Comparison of ENCODE assay signal across 8 cellular contexts in genomic region chr6:149566372-149567193, GRCh38. TPM values are rescaled to one million over a fixed set of nuclear protein-coding genes. Genes with fewer than 3 reads are reported as not detected.
DNase-seq lines count a peak whose midpoint lies in the region; ATAC-seq, FAIRE-seq and TF ChIP-seq lines count a peak whose summit lies in the region.

A gene with protein sequence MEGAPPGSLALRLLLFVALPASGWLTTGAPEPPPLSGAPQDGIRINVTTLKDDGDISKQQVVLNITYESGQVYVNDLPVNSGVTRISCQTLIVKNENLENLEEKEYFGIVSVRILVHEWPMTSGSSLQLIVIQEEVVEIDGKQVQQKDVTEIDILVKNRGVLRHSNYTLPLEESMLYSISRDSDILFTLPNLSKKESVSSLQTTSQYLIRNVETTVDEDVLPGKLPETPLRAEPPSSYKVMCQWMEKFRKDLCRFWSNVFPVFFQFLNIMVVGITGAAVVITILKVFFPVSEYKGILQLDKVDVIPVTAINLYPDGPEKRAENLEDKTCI (plus strand): TSS chr6:149566375. CDS start chr6:149566415, 40 bp downstream.

- WGBS in GM12878 (ENCODE audit: insufficient coverage, insufficient replicate concordance, low lambda C conversion rate, missing lambda C conversion rate), result under 1% methylated on average over 81 of the region's 85 CpGs

- BruUV-seq in GM12878 (replicated peaks; lab: Mats Ljungman, UMichigan), result no TSS peak

- H3K27ac ChIP-seq in DND-41 (ENCODE audit: low read length) (peak within 1 kb of the TSS; percentile 73), KMS-11 (peak within 1 kb of the TSS; percentile 36; the same call in 1 of the 2 replicates), GM12878 (ENCODE audit: control insufficient read depth, insufficient read depth) (peak within 1 kb of the TSS; percentile 94), gastrocnemius medialis (peak within 1 kb of the TSS; percentile 89 to 96 (median 94))

- CTCF ChIA-PET in GM12878 (lab: Yijun Ruan, JAX), result interaction anchor here (1.2 to 1.7 kb wide), 2 partner anchors 42 to 87 kb away, joined by 3 to 5 read pairs; no protein-coding TSS in a partner anchor

- H3K27me3 ChIP-seq in DND-41 (ENCODE audit: insufficient read depth, low read length, poor library complexity), result no peaks in the 10 kb centered on the region
- H3K27me3 ChIP-seq in KMS-11 (ENCODE audit: insufficient read depth, low read depth), result peaks cover 27% of the 10 kb centered on the region; the same call in 1 of the 2 replicates
- H3K27me3 ChIP-seq in GM12878 (replicated peaks in 1 of 2; ENCODE audit: control insufficient read depth in 2 of 2, insufficient read depth in 2 of 2, low read length in 1 of 2), result no peaks in the 10 kb centered on the region
- H3K27me3 ChIP-seq in gastrocnemius medialis, result no peaks in the 10 kb centered on the region

- H3K9ac ChIP-seq in DND-41 (ENCODE audit: low read depth, low read length) (peak within 1 kb of the TSS; percentile 92), KMS-11 (peak within 1 kb of the TSS; percentile 68; the same call in 1 of the 2 replicates), GM12878 (ENCODE audit: control insufficient read depth, insufficient read depth, low read length) (peak within 1 kb of the TSS; percentile 96)

- TF ChIP-seq EP300 in GM12878 (IDR thresholded peaks at IDR 0.05; ENCODE audit: borderline replicate concordance in 1 of 2, control insufficient read depth in 1 of 2, low read depth in 2 of 2, low read length in 2 of 2), result no peak

- no peaks in the 10 kb centered on the region; the same call in 1 of the 2 replicates for H3K36me3 ChIP-seq in DND-41 (ENCODE audit: insufficient read depth, low read length)
- H3K36me3 ChIP-seq in KMS-11 (ENCODE audit: insufficient read depth), result no peaks in the 10 kb centered on the region
- H3K36me3 ChIP-seq in GM12878 (ENCODE audit: control insufficient read depth in 2 of 2, insufficient read depth in 2 of 2, low read length in 1 of 2), result no peaks in the 10 kb centered on the region
- H3K36me3 ChIP-seq in gastrocnemius medialis, result no peaks in the 10 kb centered on the region

- H2AFZ ChIP-seq in DND-41 (ENCODE audit: low read depth, low read length), result peak within 1 kb of the TSS; percentile 97
- peak within 1 kb of the TSS; percentile 96 for H2AFZ ChIP-seq in KMS-11 (ENCODE audit: low read depth)
- peak within 1 kb of the TSS; percentile 86 for H2AFZ ChIP-seq in GM12878 (ENCODE audit: control insufficient read depth, low read depth, low read length)

- POLR2A ChIA-PET in GM12878 (lab: Charles Lee), result interaction anchor here (0.6 to 2.0 kb wide), 4 partner anchors 9 to 152 kb away, joined by 3 to 6 read pairs (median 4); no protein-coding TSS in a partner anchor

- H3K9me3 ChIP-seq in DND-41 (ENCODE audit: insufficient read depth, low read length, severe bottlenecking) (no peaks in the 10 kb centered on the region), GM12878 (replicated peaks; ENCODE audit: control insufficient read depth, insufficient read depth, low read length) (no peaks in the 10 kb centered on the region), gastrocnemius medialis (no peaks in the 10 kb centered on the region)

- ATAC-seq in DND-41 (ENCODE audit: insufficient read depth, low read depth), result peak; percentile 45
- peak; percentile 27 for ATAC-seq in GM21529 (IDR thresholded peaks at IDR 0.05; ENCODE audit: unreplicated experiment)
- ATAC-seq in GM12878, result peak; percentile 46
- ATAC-seq in gastrocnemius medialis, result peak; percentile 55 to 58

- no peak for FAIRE-seq in GM12878 (lab: Jason Lieb, UNC)

- peak; percentile 47 for DNase-seq in DND-41
- DNase-seq in GM12878 (ENCODE audit: low read depth, low spot score), result no peak
- DNase-seq in gastrocnemius medialis, result peak in 1 of 2 donors; percentile 34
- DNase-seq in superior temporal gyrus (ENCODE audit: extremely low spot score), result no peak

- H3K79me2 ChIP-seq in DND-41 (ENCODE audit: insufficient read depth, low read length) (peaks cover 49% of the 10 kb centered on the region), KMS-11 (ENCODE audit: insufficient read depth, low read depth) (no peaks in the 10 kb centered on the region), GM12878 (ENCODE audit: control insufficient read depth, insufficient read depth, low read length) (peaks cover 47% of the 10 kb centered on the region)

- peaks cover 34% of the 10 kb centered on the region for H3K4me1 ChIP-seq in DND-41 (ENCODE audit: insufficient read depth, low read length)
- H3K4me1 ChIP-seq in KMS-11 (ENCODE audit: low read depth, poor library complexity, severe bottlenecking), result peaks cover 24% of the 10 kb centered on the region
- peaks cover 13% of the 10 kb centered on the region; the same call in 1 of the 2 replicates for H3K4me1 ChIP-seq in GM12878 (ENCODE audit: control insufficient read depth, insufficient read depth, low read length)
- peaks cover 14 to 22% of the 10 kb centered on the region in 2 donors for H3K4me1 ChIP-seq in gastrocnemius medialis

- SMC1A ChIA-PET in GM12878 (lab: Charles Lee; ENCODE audit: uncharacterized antibody, unreplicated experiment), result interaction anchor here (1.0 to 1.7 kb wide), 6 partner anchors 13 to 151 kb away, joined by 3 to 5 read pairs (median 4); partner anchors contain the start of gene LATS1

- TF ChIP-seq POLR2A in GM12878 (IDR thresholded peaks at IDR 0.05; ENCODE audit: low read depth, low read length), result peak; percentile 85
- TF ChIP-seq POLR2A in gastrocnemius medialis (IDR thresholded peaks at IDR 0.05), result peak; percentile 46 to 56

- H3K4me2 ChIP-seq in DND-41 (ENCODE audit: insufficient read depth, low read length), result peak within 1 kb of the TSS; percentile 88
- peak within 1 kb of the TSS; percentile 77 for H3K4me2 ChIP-seq in KMS-11
- H3K4me2 ChIP-seq in GM12878 (ENCODE audit: control insufficient read depth, insufficient read depth), result peak within 1 kb of the TSS; percentile 79

- in situ Hi-C loops in GM12878 (cut with MboI), result no loop called here
- in situ Hi-C loops in gastrocnemius medialis (cut with MboI; ENCODE audit: low sequenced_read_pairs in 4 of 4), result no loop called here

- TF ChIP-seq CTCF in DND-41 (IDR thresholded peaks at IDR 0.05; ENCODE audit: borderline replicate concordance, extremely low read depth, low read length, poor library complexity, severe bottlenecking) (peak; percentile 2), KMS-11 (conservative IDR thresholded peaks at IDR 0.05; ENCODE audit: low read depth, low read length) (no peak), GM12878 (IDR thresholded peaks at IDR 0.05 in 2 of 3, conservative IDR thresholded peaks at IDR 0.05 in 1 of 3; ENCODE audit: control insufficient read depth in 2 of 3, extremely low read depth in 1 of 3, insufficient read depth in 1 of 3, low read depth in 3 of 3, low read length in 3 of 3) (no peak), gastrocnemius medialis (IDR thresholded peaks at IDR 0.05 in 4 of 5, conservative IDR thresholded peaks at IDR 0.05 in 1 of 5) (no peak)

- TF ChIP-seq RAD21 in GM12878 (IDR thresholded peaks at IDR 0.05; ENCODE audit: insufficient read depth, low read depth, low read length), result no peak

- H3K4me3 ChIP-seq in DND-41 (ENCODE audit: low read depth in 1 of 2, low read length in 2 of 2) (peak within 1 kb of the TSS; percentile 79 to 95), KMS-11 (IDR thresholded peaks at IDR 0.05; ENCODE audit: insufficient read depth, low read depth, low read length) (no peak within 1 kb of the TSS), GM12878 (peak within 1 kb of the TSS; percentile 97), iPS-11a (ENCODE audit: low read depth, low read length) (peak within 1 kb of the TSS; percentile 94), gastrocnemius medialis (peak within 1 kb of the TSS; percentile 90 to 97 (median 95))

- RAD21 ChIA-PET in GM12878 (lab: Charles Lee; ENCODE audit: unreplicated experiment), result interaction anchor here (0.7 to 2.2 kb wide), 7 partner anchors 20 to 151 kb away, joined by 3 to 8 read pairs (median 3); partner anchors contain the start of gene LATS1

- H4K20me1 ChIP-seq in DND-41 (ENCODE audit: insufficient read depth, low read length), result peaks cover 4% of the 10 kb centered on the region; the same call in 1 of the 2 replicates
- no peaks in the 10 kb centered on the region for H4K20me1 ChIP-seq in KMS-11 (ENCODE audit: insufficient read depth)
- no peaks in the 10 kb centered on the region for H4K20me1 ChIP-seq in GM12878 (ENCODE audit: control insufficient read depth, insufficient read depth)

- intact Hi-C loops in T-helper 2 cell treated with Interferon-gamma antibody and Interleukin-4, amounts not matched to agents 100 ng/mL and 5 ng/mL, for 36 hours (cut with micrococcal nuclease), result loop anchor here (1.0 to 5.0 kb wide), 7 partner anchors 20 to 441 kb away; partner anchors contain the start of genes KATNA1, LATS1, LRP11 and NUP43
- intact Hi-C loops in GM12878 (cut with micrococcal nuclease; ENCODE audit: unreplicated experiment), result loop anchor here (2.0 to 5.0 kb wide), 4 partner anchors 82 to 181 kb away; partner anchors contain the start of genes KATNA1, LATS1, NUP43 and PCMT1
- intact Hi-C loops in gastrocnemius medialis (cut with DNase I; ENCODE audit: low total_unique reads), result loop anchor here (1.0 to 5.0 kb wide), 5 partner anchors 20 to 361 kb away; partner anchors contain the start of genes KATNA1, NUP43, PCMT1 and PPIL4

TF ChIP-seq in GM12878, 131 proteins besides CTCF, POLR2A, EP300 and RAD21 (continues in another document):
- TF ChIP-seq EZH2 (IDR thresholded peaks at IDR 0.05; ENCODE audit: borderline replicate concordance, control insufficient read depth, low read depth, low read length) (no peak), FOXK2 (IDR thresholded peaks at IDR 0.05) (no peak), BACH1 (IDR thresholded peaks at IDR 0.05; ENCODE audit: borderline replicate concordance) (peak; percentile 55)

RNA-seq across cellular contexts. Expression of the gene that starts here (rescaled TPM):
- total RNA-seq in T-helper 2 cell treated with Interferon-gamma antibody and Interleukin-4, amounts not matched to agents 100 ng/mL and 5 ng/mL, for 36 hours, result 15.1 and 17.7 TPM in 2 replicates
- total RNA-seq in GM12878 (2013; cell fraction: nucleolus; rRNA removed), result 32.0 and 35.4 TPM in 2 replicates
- 30.8 and 35.4 TPM in 2 replicates for total RNA-seq in GM12878 (2014; rRNA removed)
- 37.3 and 37.4 TPM in 2 replicates for total RNA-seq in GM12878 (2014; rRNA removed; fragmentation: Illumina TruSeq; extraction: Trizol)
- 28.7 and 29.3 TPM in 2 replicates for total RNA-seq in GM12878 (2021)
- 15.6 TPM for polyA plus RNA-seq in GM12878 (2011; ENCODE audit: low read depth)
- 21.3 and 31.0 TPM in 2 replicates for polyA plus RNA-seq in GM12878 (2011; rRNA removed)
- 9.6 and 10.9 TPM in 2 replicates for polyA plus RNA-seq in GM12878 (2011; cell fraction: cytosol; rRNA removed)
- polyA plus RNA-seq in GM12878 (2011; cell fraction: nucleus; rRNA removed), result 5.8 and 6.3 TPM in 2 replicates
- polyA plus RNA-seq in GM12878 (2012), result 31.9 and 39.5 TPM in 2 replicates
- polyA plus RNA-seq in GM12878 (2014; fragmentation: Illumina TruSeq; extraction: Trizol), result 30.8 and 36.1 TPM in 2 replicates
- polyA plus RNA-seq in GM12878 (2014; fragmentation: Nextera tagmentation; extraction: Ambion mirVana), result 10 to 100 TPM; 10.6 to 20.3 TPM
- polyA plus RNA-seq in GM12878 (2014; rRNA removed), result 28.0 and 31.0 TPM in 2 replicates
- 10 to 100 TPM; 37.9 to 38.1 TPM for polyA plus RNA-seq in GM12878 (2016; fragmentation: Nextera tagmentation; extraction: Ambion mirVana)
- 6.1 and 7.5 TPM in 2 replicates for polyA minus RNA-seq in GM12878 (2011; rRNA and poly(A)+ RNA removed)
- polyA minus RNA-seq in GM12878 (2011; cell fraction: cytosol; rRNA and poly(A)+ RNA removed), result 7.8 and 9.6 TPM in 2 replicates
- polyA minus RNA-seq in GM12878 (2011; cell fraction: nucleus; rRNA and poly(A)+ RNA removed), result 2.5 and 3.4 TPM in 2 replicates
- total RNA-seq in gastrocnemius medialis, result 10 to 100 TPM; 28.9 to 39.4 (median 33.1) TPM

Comparison
In these comparisons a context has a peak if more than half of its experiments do, and no peak if none do; other contexts are left out.
1. H3K27ac ChIP-seq: peak in every context shown above with its lines; median percentile 94 in GM12878; 94 in gastrocnemius medialis; 73 in DND-41; 36 in KMS-11.